In genomic region chr17:33038740-33039139, GRCh38 we compare ENCODE assay signal across 10 cellular contexts. TPM values are rescaled to one million over a fixed set of nuclear protein-coding genes. Genes with fewer than 3 reads are reported as not detected.
DNase-seq lines count a peak whose midpoint lies in the region; ATAC-seq and TF ChIP-seq lines count a peak whose summit lies in the region.
"Had no signal": no experiment of that assay in that cellular context is flagged by ENCODE, and none has a peak within 500 bp of the region (broad histone marks: within the 10 kb centered on the region; RNA-seq: fewer than 3 reads in every experiment).

No MANE protein-coding gene starts in this region.

- CTCF ChIA-PET in CD8-positive, alpha-beta T cell (lab: Charles Lee), result no interaction called here

- peak; percentile 14 to 33 for TF ChIP-seq RAD21 in liver (IDR thresholded peaks at IDR 0.05)

- ATAC-seq in body of pancreas (no peak), HG03354 (IDR thresholded peaks at IDR 0.05; ENCODE audit: poor library complexity, severe bottlenecking, unreplicated experiment) (no peak), HG02852 (IDR thresholded peaks at IDR 0.05; ENCODE audit: unreplicated experiment) (no peak)
- ATAC-seq in CD8-positive, alpha-beta T cell, result no peak
- ATAC-seq: naive thymus-derived CD4-positive, alpha-beta T cell had no signal

- peak in 4 of 7 experiments; percentile 22 to 34 (median 24) for TF ChIP-seq CTCF in body of pancreas (IDR thresholded peaks at IDR 0.05)
- TF ChIP-seq CTCF in liver (IDR thresholded peaks at IDR 0.05; ENCODE audit: low read depth, low read length, missing input control), result no peak
- no peak for TF ChIP-seq CTCF in CD8-positive, alpha-beta T cell (IDR thresholded peaks at IDR 0.05)

- DNase-seq in DMS53 (lab: John Stamatoyannopoulos, UW) (peak; percentile 27), DMS53 treated with DMSO at 0.1 percent for 48 hours (lab: John Stamatoyannopoulos, UW; ENCODE audit: unreplicated experiment) (no peak), NCI-H1092 treated with DMSO at 0.1 percent for 48 hours (lab: John Stamatoyannopoulos, UW) (peak; percentile 52), body of pancreas (peak in 3 of 4 donors; percentile 7 to 19 (median 15))
- DNase-seq in CD8-positive, alpha-beta T cell, result no peak

- H3K4me3 Mint-ChIP-seq in CD8-positive, alpha-beta T cell, result no peak overlapping the region
- H3K4me3 Mint-ChIP-seq: B cell; naive thymus-derived CD4-positive, alpha-beta T cell had no signal

- H3K27me3 ChIP-seq in body of pancreas (no peaks in the 10 kb centered on the region), liver (ENCODE audit: control insufficient read depth in 4 of 4, insufficient read depth in 4 of 4, low read length in 3 of 4) (peaks cover 0 to 6% (median 2%) of the 10 kb centered on the region in 4 donors)
- H3K27me3 ChIP-seq in CD8-positive, alpha-beta T cell (ENCODE audit: insufficient read depth, low read length), result peaks cover 4% of the 10 kb centered on the region

- no peak overlapping the region for H3K9ac ChIP-seq in liver (ENCODE audit: low read depth in 1 of 2, low read length in 2 of 2)

- H3K27ac Mint-ChIP-seq in CD8-positive, alpha-beta T cell, result no peak overlapping the region
- H3K27ac Mint-ChIP-seq: B cell; naive thymus-derived CD4-positive, alpha-beta T cell had no signal

- no peaks in the 10 kb centered on the region for H3K9me3 ChIP-seq in body of pancreas
- peaks cover 0 to 3% (median under 1%) of the 10 kb centered on the region in 4 donors for H3K9me3 ChIP-seq in liver (ENCODE audit: control insufficient read depth in 4 of 4, low read length in 3 of 4)
- H3K9me3 ChIP-seq in CD8-positive, alpha-beta T cell (ENCODE audit: low read length), result no peaks in the 10 kb centered on the region

- peaks cover 39% of the 10 kb centered on the region for H3K27me3 Mint-ChIP-seq in CD8-positive, alpha-beta T cell (ENCODE audit: low read depth)

- no peaks in the 10 kb centered on the region for H3K4me1 Mint-ChIP-seq in CD8-positive, alpha-beta T cell (ENCODE audit: low read depth)
- H3K4me1 Mint-ChIP-seq: B cell; naive thymus-derived CD4-positive, alpha-beta T cell had no signal

- H3K36me3 ChIP-seq in body of pancreas (replicated peaks in 1 of 2; ENCODE audit: insufficient read depth in 1 of 2, low read depth in 2 of 2) (no peaks in the 10 kb centered on the region), liver (ENCODE audit: control insufficient read depth in 4 of 4, insufficient read depth in 3 of 4, low read depth in 1 of 4, low read length in 3 of 4) (no peaks in the 10 kb centered on the region)
- no peaks in the 10 kb centered on the region for H3K36me3 ChIP-seq in CD8-positive, alpha-beta T cell (ENCODE audit: insufficient read depth, low read length)

- intact Hi-C loops in body of pancreas (cut with DNase I), result no loop called here
- intact Hi-C loops in CD8-positive, alpha-beta T cell (cut with DNase I, micrococcal nuclease), result no loop called here

- H3K4me3 ChIP-seq in body of pancreas, result no peak overlapping the region
- H3K4me3 ChIP-seq in liver (ENCODE audit: low read depth in 1 of 3, low read length in 3 of 3), result no peak overlapping the region
- H3K4me3 ChIP-seq in CD8-positive, alpha-beta T cell (ENCODE audit: low read depth, low read length), result no peak overlapping the region

- H3K9me3 Mint-ChIP-seq in CD8-positive, alpha-beta T cell, result no peaks in the 10 kb centered on the region

- WGBS in body of pancreas, 2 donors, result 0 to 3% methylated on average over 3 of the region's 3 CpGs
- WGBS in liver, result 4% methylated on average over 3 of the region's 3 CpGs

- no peak for TF ChIP-seq POLR2A in body of pancreas (IDR thresholded peaks at IDR 0.05)

- H3K27ac ChIP-seq in body of pancreas, result no peak overlapping the region
- H3K27ac ChIP-seq in liver (ENCODE audit: low read depth in 1 of 2, low read length in 2 of 2), result no peak overlapping the region
- H3K27ac ChIP-seq in CD8-positive, alpha-beta T cell (ENCODE audit: low read depth, low read length), result no peak overlapping the region

- POLR2A ChIA-PET in CD8-positive, alpha-beta T cell (lab: Charles Lee), result no interaction called here

- H3K36me3 Mint-ChIP-seq in CD8-positive, alpha-beta T cell, result no peaks in the 10 kb centered on the region
- H3K36me3 Mint-ChIP-seq: naive thymus-derived CD4-positive, alpha-beta T cell had no signal

- H3K4me1 ChIP-seq in body of pancreas, result no peaks in the 10 kb centered on the region
- H3K4me1 ChIP-seq in liver (ENCODE audit: control insufficient read depth in 4 of 4, insufficient read depth in 4 of 4, low read length in 3 of 4), result no peaks in the 10 kb centered on the region
- H3K4me1 ChIP-seq in CD8-positive, alpha-beta T cell (ENCODE audit: insufficient read depth, low read length), result no peaks in the 10 kb centered on the region

TF ChIP-seq in liver, 16 proteins besides CTCF, POLR2A, EP300 and RAD21:
- TF ChIP-seq FOXA1 (IDR thresholded peaks at IDR 0.05) (no peak), NR2F2 (IDR thresholded peaks at IDR 0.05) (no peak), REST (IDR thresholded peaks at IDR 0.05) (no peak), ATF3 (IDR thresholded peaks at IDR 0.05) (no peak), HNF4A (conservative IDR thresholded peaks at IDR 0.05) (no peak), SP1 (IDR thresholded peaks at IDR 0.05) (no peak), MAX (IDR thresholded peaks at IDR 0.05) (no peak), ZBTB33 (IDR thresholded peaks at IDR 0.05) (no peak), RXRA (IDR thresholded peaks at IDR 0.05) (no peak), EGR1 (IDR thresholded peaks at IDR 0.05; ENCODE audit: low read depth in 2 of 2) (no peak), HNF4G (IDR thresholded peaks at IDR 0.05) (no peak), GABPA (IDR thresholded peaks at IDR 0.05 in 1 of 2, conservative IDR thresholded peaks at IDR 0.05 in 1 of 2) (no peak)

RNA-seq across cellular contexts. Expression of gene SPACA3, which starts 47.1 kb away (rescaled TPM):
- total RNA-seq in body of pancreas, result 1 to 10 TPM in 1 of 2 donors, not detected in 1; 2.6 TPM
- not detected for total RNA-seq in liver
- not detected for polyA plus RNA-seq in liver
- total RNA-seq in CD8-positive, alpha-beta T cell, result not detected
- total RNA-seq: B cell; naive thymus-derived CD4-positive, alpha-beta T cell had no signal
- polyA plus RNA-seq: naive thymus-derived CD4-positive, alpha-beta T cell had no signal

Comparison
In these comparisons a context has a peak if more than half of its experiments do, and no peak if none do; other contexts are left out.
1. DNase-seq: peak in DMS53 (single experiment), NCI-H1092 treated with DMSO at 0.1 percent for 48 hours (single experiment) and body of pancreas (3 of 4); none in DMS53 treated with DMSO at 0.1 percent for 48 hours (single experiment) and CD8-positive, alpha-beta T cell (0 of 7).
2. CTCF ChIP-seq: peak in body of pancreas (4 of 7); none in liver (single experiment) and CD8-positive, alpha-beta T cell (single experiment).